8 cellular contexts compared by ENCODE assay signal in genomic region chr10:104563051-104563450, GRCh38.
"Had no signal": no experiment of that assay in that cellular context is flagged by ENCODE, and none has a peak within 500 bp of the region (broad histone marks: within the 10 kb centered on the region; RNA-seq: fewer than 3 reads in every experiment).

No MANE protein-coding gene starts in this region.

- ATAC-seq: GM12878 had no signal

- H3K4me3 ChIP-seq: GM12878 had no signal

- FAIRE-seq: G401.6, GM12878, GM12891, GM12892, GM18507, GM19239 had no signal

- DNase-seq: GDM1, GF-D8 had no signal
